Comparison of ENCODE assay signal across 33 cellular contexts in the genomic region with DNA sequence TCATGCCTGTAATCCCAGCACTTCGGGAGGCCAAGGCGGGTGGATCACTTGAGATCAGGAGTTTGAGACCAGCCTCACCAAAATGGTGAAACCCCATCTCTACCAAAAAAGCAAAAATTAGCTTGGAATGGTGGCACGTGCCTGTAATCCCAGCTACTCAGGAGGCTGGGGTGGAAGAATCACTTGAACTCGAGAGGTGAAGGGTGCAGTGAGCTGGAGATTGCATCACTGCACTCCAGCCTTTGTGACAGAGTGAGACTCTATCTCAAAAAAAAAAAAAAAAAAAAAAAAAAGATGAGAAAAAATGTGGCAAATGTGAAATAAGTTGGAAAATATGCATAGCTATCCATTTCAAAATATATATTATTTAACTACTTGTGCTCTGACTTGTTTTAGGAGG.
"Had no signal": no experiment of that assay in that cellular context is flagged by ENCODE, and none has a peak within 500 bp of the region (broad histone marks: within the 10 kb centered on the region; RNA-seq: fewer than 3 reads in every experiment).

No MANE protein-coding gene starts in this region.

- H3K4me1 ChIP-seq: adrenal gland, body of pancreas, breast epithelium had no signal

- H3K9me3 ChIP-seq: adrenal gland had no signal

- H3K4me3 ChIP-seq: adrenal gland, body of pancreas, breast epithelium had no signal

- DNase-seq: activated B cell treated with CpG ODN at 0.5 μM for 24 hours; activated CD4-positive, alpha-beta memory T cell treated with anti-CD3 and anti-CD28 coated beads for 36 hours; activated CD4-positive, alpha-beta T cell treated with anti-CD3 and anti-CD28 coated beads for 4 hours; activated CD4-positive, alpha-beta T cell treated with anti-CD3 and anti-CD28 coated beads, Interleukin-2, amount 10 ng/mL, durations not matched to agents 24 days and 14 days; activated CD4-positive, alpha-beta T cell treated with anti-CD3 and anti-CD28 coated beads, Interleukin-2, amount 50 U/mL, for 1 hour; activated CD4-positive, alpha-beta T cell treated with anti-CD3 and anti-CD28 coated beads, Interleukin-2, amount 50 U/mL, for 4 hours; activated CD4-positive, CD25-positive, alpha-beta regulatory T cell treated with anti-CD3 and anti-CD28 coated beads, Interleukin-2, amount 50 U/mL, for 72 hours; activated CD8-positive, alpha-beta memory T cell treated with anti-CD3 and anti-CD28 coated beads, Interleukin-2, amount 50 U/mL, for 4 hours; activated CD8-positive, alpha-beta T cell treated with anti-CD3 and anti-CD28 coated beads for 36 hours; activated effector memory CD4-positive, alpha-beta T cell treated with anti-CD3 and anti-CD28 coated beads, Interleukin-2, amount 50 U/mL, for 16 hours; activated gamma-delta T cell treated with Interleukin-2 at 50 U/mL for 16 hours; activated naive CD4-positive, alpha-beta T cell; activated naive CD4-positive, alpha-beta T cell treated with anti-CD3 and anti-CD28 coated beads for 36 hours; activated naive CD4-positive, alpha-beta T cell treated with anti-CD3 and anti-CD28 coated beads, Interleukin-2, amount 50 U/mL, for 16 hours; activated naive CD8-positive, alpha-beta T cell treated with anti-CD3 and anti-CD28 coated beads for 36 hours; activated T-cell treated with anti-CD3 and anti-CD28 coated beads for 4 hours; activated T-cell treated with anti-CD3 and anti-CD28 coated beads, Interleukin-2, amount 50 U/mL, for 1 hour; activated T-cell treated with anti-CD3 and anti-CD28 coated beads, Interleukin-2, amount 50 U/mL, for 4 hours; activated T-cell treated with anti-CD3 and anti-CD28 coated beads, Interleukin-2, amount 50 U/mL, for 72 hours; adrenal gland; amniotic stem cell; aorta; body of pancreas; brain microvascular endothelial cell; central memory CD4-positive, alpha-beta T cell; T-helper 2 cell; T-helper 9 cell had no signal

- H3K36me3 ChIP-seq: adrenal gland, brain microvascular endothelial cell, breast epithelium had no signal

- FAIRE-seq: astrocyte, TTC549 had no signal

- H3K27ac ChIP-seq: adrenal gland, body of pancreas, brain microvascular endothelial cell, breast epithelium, VCaP had no signal

- H3K27me3 ChIP-seq: adrenal gland, body of pancreas, brain microvascular endothelial cell, breast epithelium had no signal

- ATAC-seq: activated CD8-positive, alpha-beta T cell treated with anti-CD3 and anti-CD28 coated beads for 36 hours; activated naive CD4-positive, alpha-beta T cell treated with anti-CD3 and anti-CD28 coated beads, Interleukin-2, amount 50 U/mL, for 72 hours; activated T-cell treated with anti-CD3 and anti-CD28 coated beads, Interleukin-2, amount 50 U/mL, for 4 hours; activated T-cell treated with anti-CD3 and anti-CD28 coated beads, Interleukin-2, amount 50 U/mL, for 72 hours; activated T-helper 17 cell treated with anti-CD3 and anti-CD28 coated beads, Interleukin-2, amount 50 U/mL, for 72 hours; body of pancreas had no signal
